2 cellular contexts compared by ENCODE assay signal in the genomic region with DNA sequence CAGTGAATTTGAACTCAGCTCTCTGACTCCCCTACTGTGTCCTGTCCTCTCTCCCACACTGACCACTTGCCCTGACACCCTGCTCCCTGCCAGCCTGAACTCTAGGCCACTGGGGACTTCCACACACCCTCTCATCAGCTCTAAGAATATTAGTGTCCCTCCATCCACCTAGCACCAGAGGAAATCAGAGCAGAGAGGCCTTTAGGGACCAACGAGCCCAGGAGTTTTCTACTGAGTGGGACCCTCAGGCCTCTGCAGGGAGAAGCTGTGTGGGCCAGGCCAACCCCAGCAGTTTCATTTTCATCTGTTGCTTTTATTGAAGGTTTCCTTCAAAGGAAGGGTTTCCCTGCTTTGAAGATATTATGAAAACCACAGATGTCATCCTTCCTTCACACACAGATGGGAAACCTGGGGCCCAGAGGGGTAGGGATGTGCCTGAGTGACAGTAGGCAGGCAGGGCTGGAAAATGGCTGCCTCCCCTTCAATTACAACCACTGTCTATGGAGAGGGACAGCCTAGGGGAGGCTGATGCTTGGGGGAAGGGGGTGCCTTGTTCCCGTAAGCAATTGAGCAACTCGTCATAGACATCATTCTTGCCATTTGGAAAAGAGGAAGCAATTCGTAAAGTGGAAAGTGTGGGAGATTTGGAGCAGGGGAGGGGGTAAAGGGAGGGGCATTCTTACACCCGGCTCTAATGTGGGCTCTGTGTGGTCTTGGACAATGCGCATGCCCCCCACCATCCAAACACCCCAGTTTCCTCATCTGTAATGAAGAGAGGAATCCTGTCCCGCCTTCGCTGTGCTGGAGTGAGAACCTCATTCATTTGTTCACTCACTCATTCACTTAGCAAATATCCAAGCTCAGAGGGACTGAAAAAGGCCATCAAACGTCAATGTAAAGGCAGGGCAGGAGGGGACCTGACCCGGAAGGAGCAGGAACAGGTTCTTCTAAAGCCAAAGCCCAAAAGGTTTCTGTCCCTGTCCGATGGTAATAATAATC.
TF ChIP-seq lines count a peak whose summit lies in the region.

No MANE protein-coding gene starts in this region.

TF ChIP-seq in GM12878, 131 proteins besides CTCF, POLR2A, EP300 and RAD21:
- TF ChIP-seq ESRRA (IDR thresholded peaks at IDR 0.05; ENCODE audit: low read length) (no peak), BACH1 (IDR thresholded peaks at IDR 0.05; ENCODE audit: borderline replicate concordance) (no peak), RUNX3 (IDR thresholded peaks at IDR 0.05; ENCODE audit: low read length) (peak; percentile 85), YY1 (IDR thresholded peaks at IDR 0.05; ENCODE audit: low read depth, low read length) (peak; percentile 66), CREB1 (IDR thresholded peaks at IDR 0.05; ENCODE audit: low read depth) (0 out of 2 replicates have a peak, but pooled peaks have one; percentile 23), NRF1 (conservative IDR thresholded peaks at IDR 0.05; ENCODE audit: low read depth, low read length) (no peak), EED (IDR thresholded peaks at IDR 0.05; ENCODE audit: low read depth) (peak; percentile 73), CBFB (IDR thresholded peaks at IDR 0.05; ENCODE audit: low read depth) (0 out of 2 replicates have a peak, but pooled peaks have one; percentile 17)
- TF ChIP-seq, protein P1, sequence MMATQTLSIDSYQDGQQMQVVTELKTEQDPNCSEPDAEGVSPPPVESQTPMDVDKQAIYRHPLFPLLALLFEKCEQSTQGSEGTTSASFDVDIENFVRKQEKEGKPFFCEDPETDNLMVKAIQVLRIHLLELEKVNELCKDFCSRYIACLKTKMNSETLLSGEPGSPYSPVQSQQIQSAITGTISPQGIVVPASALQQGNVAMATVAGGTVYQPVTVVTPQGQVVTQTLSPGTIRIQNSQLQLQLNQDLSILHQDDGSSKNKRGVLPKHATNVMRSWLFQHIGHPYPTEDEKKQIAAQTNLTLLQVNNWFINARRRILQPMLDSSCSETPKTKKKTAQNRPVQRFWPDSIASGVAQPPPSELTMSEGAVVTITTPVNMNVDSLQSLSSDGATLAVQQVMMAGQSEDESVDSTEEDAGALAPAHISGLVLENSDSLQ (IDR thresholded peaks at IDR 0.05): peak; percentile 55

TF ChIP-seq in SK-N-SH, 30 proteins besides CTCF, POLR2A, EP300 and RAD21:
- no peak for TF ChIP-seq FOSL2 (IDR thresholded peaks at IDR 0.05; ENCODE audit: borderline replicate concordance, low read depth)
- no peak for TF ChIP-seq JUND (IDR thresholded peaks at IDR 0.05)
- no peak for TF ChIP-seq FOXM1 (IDR thresholded peaks at IDR 0.05; ENCODE audit: low read depth)
- TF ChIP-seq, protein P2, sequence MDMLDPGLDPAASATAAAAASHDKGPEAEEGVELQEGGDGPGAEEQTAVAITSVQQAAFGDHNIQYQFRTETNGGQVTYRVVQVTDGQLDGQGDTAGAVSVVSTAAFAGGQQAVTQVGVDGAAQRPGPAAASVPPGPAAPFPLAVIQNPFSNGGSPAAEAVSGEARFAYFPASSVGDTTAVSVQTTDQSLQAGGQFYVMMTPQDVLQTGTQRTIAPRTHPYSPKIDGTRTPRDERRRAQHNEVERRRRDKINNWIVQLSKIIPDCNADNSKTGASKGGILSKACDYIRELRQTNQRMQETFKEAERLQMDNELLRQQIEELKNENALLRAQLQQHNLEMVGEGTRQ (IDR thresholded peaks at IDR 0.05; ENCODE audit: borderline replicate concordance, low read depth, low read length): no peak
- TF ChIP-seq SMC3 (IDR thresholded peaks at IDR 0.05; ENCODE audit: low read depth, low read length): no peak
- no peak for TF ChIP-seq RFX5 (IDR thresholded peaks at IDR 0.05; ENCODE audit: low read length)
- TF ChIP-seq ELF1 (IDR thresholded peaks at IDR 0.05): no peak
- TF ChIP-seq, protein P3, sequence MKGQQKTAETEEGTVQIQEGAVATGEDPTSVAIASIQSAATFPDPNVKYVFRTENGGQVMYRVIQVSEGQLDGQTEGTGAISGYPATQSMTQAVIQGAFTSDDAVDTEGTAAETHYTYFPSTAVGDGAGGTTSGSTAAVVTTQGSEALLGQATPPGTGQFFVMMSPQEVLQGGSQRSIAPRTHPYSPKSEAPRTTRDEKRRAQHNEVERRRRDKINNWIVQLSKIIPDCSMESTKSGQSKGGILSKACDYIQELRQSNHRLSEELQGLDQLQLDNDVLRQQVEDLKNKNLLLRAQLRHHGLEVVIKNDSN (IDR thresholded peaks at IDR 0.05; ENCODE audit: borderline replicate concordance, low read depth): no peak
- TF ChIP-seq YY1 (IDR thresholded peaks at IDR 0.05; ENCODE audit: low read depth): no peak
- no peak for TF ChIP-seq RCOR1 (IDR thresholded peaks at IDR 0.05; ENCODE audit: low read length)
- TF ChIP-seq POLR2AphosphoS5 (IDR thresholded peaks at IDR 0.05; ENCODE audit: low read depth, low read length): no peak
- TF ChIP-seq TEAD4 (IDR thresholded peaks at IDR 0.05; ENCODE audit: borderline replicate concordance, insufficient read depth): no peak
- TF ChIP-seq EZH2phosphoT487 (IDR thresholded peaks at IDR 0.05; ENCODE audit: borderline replicate concordance, low read depth): no peak
- no peak for TF ChIP-seq SIN3A (IDR thresholded peaks at IDR 0.05; ENCODE audit: borderline replicate concordance, low read depth, low read length)
TF ChIP-seq in SK-N-SH: peak in this region for 0.
